ENCODE assay signal across 18 cellular contexts in genomic region chr9:114027159-114027895, GRCh38. TPM values are rescaled to one million over a fixed set of nuclear protein-coding genes. Genes with fewer than 3 reads are reported as not detected.
"Had no signal": no experiment of that assay in that cellular context is flagged by ENCODE, and none has a peak within 500 bp of the region (broad histone marks: within the 10 kb centered on the region; RNA-seq: fewer than 3 reads in every experiment).

No MANE protein-coding gene starts in this region.

- DNase-seq: activated CD4-positive, alpha-beta T cell treated with anti-CD3 and anti-CD28 coated beads, Interleukin-2, amount 50 U/mL, for 4 hours; activated naive CD4-positive, alpha-beta T cell treated with anti-CD3 and anti-CD28 coated beads for 36 hours; activated T-cell treated with anti-CD3 and anti-CD28 coated beads, Interleukin-2, amount 50 U/mL, for 72 hours; left cardiac atrium; mammary epithelial cell; mucosa of descending colon; natural killer cell; stimulated activated CD4-positive, alpha-beta T cell treated with anti-CD3 and anti-CD28 coated beads, Interleukin-4, amount 100 ng/mL, for 1 hour; stimulated activated CD8-positive, alpha-beta memory T cell treated with anti-CD3 and anti-CD28 coated beads, Interleukin-4, amount 100 ng/mL, for 48 hours; stomach; T-helper 2 cell had no signal

- H3K4me3 Mint-ChIP-seq: activated naive CD4-positive, alpha-beta T cell treated with anti-CD3 and anti-CD28 coated beads for 36 hours; activated T-cell treated with anti-CD3 and anti-CD28 coated beads, Interleukin-2, amount 50 U/mL, for 72 hours; central memory CD8-positive, alpha-beta T cell; dendritic cell treated with granulocyte-macrophage colony-stimulating factor and Interleukin-4, amounts not matched to agents 40 ng/mL and 50 ng/mL, for 4 days; natural killer cell had no signal

- ATAC-seq: activated CD4-positive, CD25-positive, alpha-beta regulatory T cell treated with anti-CD3 and anti-CD28 coated beads, Interleukin-2, amount 50 U/mL, for 24 hours; activated T-cell treated with anti-CD3 and anti-CD28 coated beads, Interleukin-2, amount 50 U/mL, for 72 hours; body of pancreas; left cardiac atrium; mucosa of descending colon had no signal

- H3K4me1 Mint-ChIP-seq: central memory CD8-positive, alpha-beta T cell; natural killer cell had no signal

- H3K27ac Mint-ChIP-seq: activated naive CD4-positive, alpha-beta T cell treated with anti-CD3 and anti-CD28 coated beads for 36 hours; activated T-cell treated with anti-CD3 and anti-CD28 coated beads, Interleukin-2, amount 50 U/mL, for 72 hours; dendritic cell treated with granulocyte-macrophage colony-stimulating factor and Interleukin-4, amounts not matched to agents 40 ng/mL and 50 ng/mL, for 4 days; natural killer cell had no signal

- H3K27me3 Mint-ChIP-seq: dendritic cell treated with granulocyte-macrophage colony-stimulating factor and Interleukin-4, amounts not matched to agents 40 ng/mL and 50 ng/mL, for 4 days had no signal

RNA-seq across cellular contexts. Expression of gene AMBP, which starts 50.8 kb away (rescaled TPM):
- total RNA-seq: activated naive CD4-positive, alpha-beta T cell treated with anti-CD3 and anti-CD28 coated beads for 36 hours; activated T-cell treated with anti-CD3 and anti-CD28 coated beads, Interleukin-2, amount 50 U/mL, for 72 hours; fibroblast of villous mesenchyme; mammary epithelial cell; natural killer cell; omental fat pad; thoracic aorta had no signal
